Comparison of ENCODE assay signal across 14 cellular contexts in genomic region chr2:45839388-45840251, GRCh38.
A peak's percentile ranks its signal among the peaks of the same experiment; 100 is the strongest.
DNase-seq lines count a peak whose midpoint lies in the region; ATAC-seq, FAIRE-seq and TF ChIP-seq lines count a peak whose summit lies in the region.
"Had no signal": no experiment of that assay in that cellular context is flagged by ENCODE, and none has a peak within 500 bp of the region (broad histone marks: within the 10 kb centered on the region; RNA-seq: fewer than 3 reads in every experiment).

No MANE protein-coding gene starts in this region.

- H3K36me3 ChIP-seq in muscle layer of colon (ENCODE audit: insufficient read depth, low read length), result no peaks in the 10 kb centered on the region
- H3K36me3 ChIP-seq: neural progenitor cell had no signal

- H3K4me3 ChIP-seq in AG10803 (ENCODE audit: low read length) (no peak overlapping the region; the same call in 1 of the 2 replicates), muscle layer of colon (ENCODE audit: low read depth in 1 of 2, low read length in 2 of 2) (no peak overlapping the region)
- H3K4me3 ChIP-seq: neural progenitor cell had no signal

- FAIRE-seq in urothelium cell line (lab: Jason Lieb, UNC), result no peak
- FAIRE-seq: G401.6 had no signal

- no peak for ATAC-seq in GM18873 (IDR thresholded peaks at IDR 0.05; ENCODE audit: low FRiP score, unreplicated experiment)
- ATAC-seq: left colon had no signal

- no peaks in the 10 kb centered on the region for H3K9me3 ChIP-seq in muscle layer of colon (ENCODE audit: low read length)

- peak; percentile 50 for DNase-seq in AG10803 (ENCODE audit: low read depth)
- DNase-seq in NCI-H1694 (lab: John Stamatoyannopoulos, UW), result peak; percentile 84
- peak; percentile 87 for DNase-seq in cerebellum (ENCODE audit: low spot score)
- DNase-seq in SW 1271 (lab: John Stamatoyannopoulos, UW), result no peak
- DNase-seq in stimulated activated CD8-positive, alpha-beta memory T cell treated with anti-CD3 and anti-CD28 coated beads, Interleukin-4, amount 100 ng/mL, for 48 hours, result no peak
- no peak for DNase-seq in urothelium cell line (ENCODE audit: low spot score)
- DNase-seq: left colon; NCI-H2081 treated with DMSO at 0.1 percent for 48 hours; stimulated activated naive CD4-positive, alpha-beta T cell had no signal

- H3K9ac ChIP-seq in muscle layer of colon (ENCODE audit: low read length), result no peak overlapping the region
- H3K9ac ChIP-seq: neural progenitor cell had no signal

- peaks cover 24% of the 10 kb centered on the region for H3K4me1 ChIP-seq in muscle layer of colon (ENCODE audit: insufficient read depth, low read length)

- no peaks in the 10 kb centered on the region for H3K27me3 ChIP-seq in muscle layer of colon (ENCODE audit: control insufficient read depth in 1 of 2, insufficient read depth in 2 of 2, low read length in 2 of 2)
- H3K27me3 ChIP-seq: neural progenitor cell had no signal

- peak overlapping the region; percentile 43 for H3K27ac ChIP-seq in muscle layer of colon (ENCODE audit: low read depth, low read length)
- H3K27ac ChIP-seq: neural progenitor cell, VCaP had no signal

- no peak for TF ChIP-seq CTCF in AG10803 (conservative IDR thresholded peaks at IDR 0.05; ENCODE audit: low read length)

Comparison
In these comparisons a context has a peak if more than half of its experiments do, and no peak if none do; other contexts are left out.
1. DNase-seq: peak in AG10803 (single experiment), NCI-H1694 (single experiment) and cerebellum (single experiment); none in SW 1271 (0 of 2), stimulated activated CD8-positive, alpha-beta memory T cell treated with anti-CD3 and anti-CD28 coated beads, Interleukin-4, amount 100 ng/mL, for 48 hours (single experiment) and urothelium cell line (single experiment).